22 cellular contexts compared by ENCODE assay signal in genomic region chr4:112747035-112747434, GRCh38.
A peak's percentile ranks its signal among the peaks of the same experiment; 100 is the strongest.
DNase-seq lines count a peak whose midpoint lies in the region; FAIRE-seq and TF ChIP-seq lines count a peak whose summit lies in the region.
"Had no signal": no experiment of that assay in that cellular context is flagged by ENCODE, and none has a peak within 500 bp of the region (broad histone marks: within the 10 kb centered on the region; RNA-seq: fewer than 3 reads in every experiment).

No MANE protein-coding gene starts in this region.

- H4K20me1 ChIP-seq in H1 (replicated peaks in 1 of 2; ENCODE audit: control insufficient read depth in 1 of 2, insufficient read depth in 2 of 2, low read length in 2 of 2): no peaks in the 10 kb centered on the region

- no peak for TF ChIP-seq EP300 in H1 (IDR thresholded peaks at IDR 0.05; ENCODE audit: borderline replicate concordance in 1 of 2, low read depth in 2 of 2, low read length in 2 of 2)

- peaks cover 3% of the 10 kb centered on the region for H3K79me1 ChIP-seq in H1 (ENCODE audit: low read depth, low read length)

- H2AK5ac ChIP-seq in H1 (ENCODE audit: low read depth, low read length): no peak overlapping the region

- H2BK5ac ChIP-seq in H1 (ENCODE audit: low read depth, low read length): peak overlapping the region; percentile 58; the same call in 1 of the 2 replicates

- H2BK12ac ChIP-seq in H1 (ENCODE audit: low read depth, low read length): no peak overlapping the region

- TF ChIP-seq POLR2A in H1 (IDR thresholded peaks at IDR 0.05; ENCODE audit: control extremely low read depth in 1 of 2, low read depth in 2 of 2, low read length in 2 of 2) (no peak), uterus (IDR thresholded peaks at IDR 0.05) (no peak)

- no peaks in the 10 kb centered on the region for H3K9me3 Mint-ChIP-seq in mesothelial cell of epicardium
- H3K9me3 Mint-ChIP-seq: CD8-positive, alpha-beta T cell had no signal

- no peaks in the 10 kb centered on the region for H3K23me2 ChIP-seq in H1 (ENCODE audit: low read depth, low read length)

- intact Hi-C loops in uterus (cut with DNase I; ENCODE audit: low total_unique reads): no loop called here

- TF ChIP-seq CTCF in H1 (IDR thresholded peaks at IDR 0.05; ENCODE audit: control extremely low read depth in 1 of 3, insufficient read depth in 1 of 3, low read depth in 1 of 3, low read length in 3 of 3): no peak
- TF ChIP-seq CTCF in mesothelial cell of epicardium (IDR thresholded peaks at IDR 0.05; ENCODE audit: unreplicated experiment): no peak
- TF ChIP-seq CTCF in uterus (IDR thresholded peaks at IDR 0.05): no peak

- no peak overlapping the region for H4K91ac ChIP-seq in H1 (replicated peaks; ENCODE audit: insufficient read length, low read length)

- peaks cover 16% of the 10 kb centered on the region for H3K4me1 Mint-ChIP-seq in mesothelial cell of epicardium

- H2BK20ac ChIP-seq in H1 (ENCODE audit: low read length): no peak overlapping the region

- DNase-seq in Daoy (ENCODE audit: low read depth): peak; percentile 30
- peak in 1 of 2 experiments; percentile 25 for DNase-seq in H1 (ENCODE audit: low read depth in 1 of 2, low spot score in 2 of 2)
- no peak for DNase-seq in mesothelial cell of epicardium (ENCODE audit: low spot score in 2 of 2, unreplicated experiment in 2 of 2)
- DNase-seq in stimulated activated CD4-positive, alpha-beta T cell treated with anti-CD3 and anti-CD28 coated beads, Interleukin-15, amount 100 ng/mL, for 24 hours: no peak
- no peak for DNase-seq in stimulated activated CD4-positive, alpha-beta T cell treated with anti-CD3 and anti-CD28 coated beads, Interleukin-4, amount 100 ng/mL, for 1 hour
- DNase-seq in activated T-cell treated with anti-CD3 and anti-CD28 coated beads for 4 hours: no peak
- no peak for DNase-seq in uterus
- DNase-seq: activated CD4-positive, alpha-beta T cell treated with anti-CD3 and anti-CD28 coated beads, Interleukin-2, amount 50 U/mL, for 1 hour; activated CD8-positive, alpha-beta memory T cell treated with anti-CD3 and anti-CD28 coated beads, Interleukin-2, amount 50 U/mL, for 48 hours; activated naive CD4-positive, alpha-beta T cell; CD8-positive, alpha-beta T cell; DMS79; Karpas-422; left cardiac atrium; mucosa of descending colon; NCI-H1092 treated with DMSO at 0.1 percent for 48 hours; retina; stimulated activated naive CD4-positive, alpha-beta T cell treated with Interleukin-2 at 50 U/mL for 16 hours had no signal

- H3K4me3 Mint-ChIP-seq in mesothelial cell of epicardium: no peak overlapping the region
- H3K4me3 Mint-ChIP-seq: CD8-positive, alpha-beta T cell had no signal

- no peak overlapping the region for H3K4ac ChIP-seq in H1 (replicated peaks; ENCODE audit: insufficient read length, low read depth, low read length)

- POLR2A ChIA-PET in H1 (lab: Charles Lee; ENCODE audit: partially characterized antibody): interaction anchor here (1.6 to 19.0 kb wide), 6 partner anchors 10 to 101 kb away, joined by 5 to 306 read pairs (median 15); no protein-coding TSS in a partner anchor

- peak overlapping the region; percentile 80 for H3K9ac ChIP-seq in HUES6 (ENCODE audit: low read length)
- no peak overlapping the region for H3K9ac ChIP-seq in H1 (replicated peaks in 1 of 4; ENCODE audit: extremely low read depth in 1 of 4, low read depth in 3 of 4, low read length in 3 of 4)

- WGBS in H1 (ENCODE audit: extremely low coverage in 1 of 2, insufficient coverage in 1 of 2, insufficient read length in 1 of 2, insufficient replicate concordance in 2 of 2, low coverage in 1 of 2, low lambda C conversion rate in 2 of 2, missing lambda C conversion rate in 1 of 2), 2 experiments: 0% methylated on average over 1 of the region's 1 CpG; no CpG with 5 or more reads in 1 of the 2 experiments

- no peak overlapping the region for H3K23ac ChIP-seq in H1 (ENCODE audit: insufficient read length)

- H3K9me3 ChIP-seq in HUES6 (ENCODE audit: control insufficient read depth, insufficient read depth, low read depth, low read length) (no peaks in the 10 kb centered on the region), H1 (ENCODE audit: insufficient read depth in 2 of 2, low read depth in 1 of 2, low read length in 1 of 2) (no peaks in the 10 kb centered on the region), uterus (no peaks in the 10 kb centered on the region)
- H3K9me3 ChIP-seq: ascending aorta, mucosa of descending colon, neutrophil, tibial nerve had no signal

- H3K4me3 ChIP-seq in HUES6 (ENCODE audit: low read depth, low read length) (peak overlapping the region; percentile 24; the same call in 1 of the 2 replicates), H1 (ENCODE audit: extremely low read depth in 1 of 4, insufficient read depth in 2 of 4, low read depth in 3 of 4, low read length in 4 of 4) (peak overlapping the region in 1 of 4 experiments; percentile 46; a peak in 1 of 8 replicates), uterus (no peak overlapping the region)
- H3K4me3 ChIP-seq: ascending aorta, mucosa of descending colon, tibial nerve had no signal

- H3K27ac ChIP-seq in HUES6 (ENCODE audit: low read depth, low read length) (peak overlapping the region; percentile 98), H1 (ENCODE audit: low read depth, low read length) (peak overlapping the region; percentile 42; the same call in 1 of the 2 replicates), uterus (no peak overlapping the region)
- H3K27ac ChIP-seq: ascending aorta, neutrophil, tibial nerve had no signal

- peak overlapping the region; percentile 8 to 34; a peak in 3 of 4 replicates for H3K4me2 ChIP-seq in H1 (ENCODE audit: insufficient read depth in 1 of 2, low read depth in 2 of 2, low read length in 2 of 2)

- no peak overlapping the region for H3K18ac ChIP-seq in H1 (ENCODE audit: extremely low read depth, low read length)

- H4K5ac ChIP-seq in H1 (ENCODE audit: insufficient read length, low read depth, low read length): peak overlapping the region; percentile 93

- H3K56ac ChIP-seq in H1 (replicated peaks; ENCODE audit: insufficient read length, low read depth, low read length): no peak overlapping the region

- no peak overlapping the region for H2BK15ac ChIP-seq in H1 (ENCODE audit: low read length)

- H3K27ac Mint-ChIP-seq in mesothelial cell of epicardium: peak overlapping the region; percentile 65
- H3K27ac Mint-ChIP-seq: CD8-positive, alpha-beta T cell had no signal

- FAIRE-seq in H1 (lab: Jason Lieb, UNC): peak; percentile 80

- no peak overlapping the region for H3K14ac ChIP-seq in H1 (ENCODE audit: insufficient read length)

- H3K27me3 Mint-ChIP-seq in mesothelial cell of epicardium (ENCODE audit: low read depth): no peaks in the 10 kb centered on the region

- H3K27me3 ChIP-seq in HUES6 (ENCODE audit: control insufficient read depth, insufficient read depth, low read length) (no peaks in the 10 kb centered on the region), H1 (replicated peaks in 1 of 4; ENCODE audit: control insufficient read depth in 3 of 4, extremely low read depth in 1 of 4, insufficient read depth in 3 of 4, low read length in 3 of 4) (no peaks in the 10 kb centered on the region), uterus (no peaks in the 10 kb centered on the region)
- H3K27me3 ChIP-seq: ascending aorta, tibial nerve had no signal

- H2AFZ ChIP-seq in H1 (ENCODE audit: low read length): no peak overlapping the region

- H3K4me1 ChIP-seq in HUES6 (ENCODE audit: control insufficient read depth, insufficient read depth, low read length): peaks cover 54% of the 10 kb centered on the region
- peaks cover 4 to 21% (median 12%) of the 10 kb centered on the region in 4 experiments; a peak in 6 of 7 replicates for H3K4me1 ChIP-seq in H1 (replicated peaks in 1 of 4; ENCODE audit: control insufficient read depth in 3 of 4, insufficient read depth in 4 of 4, low read length in 3 of 4)
- no peaks in the 10 kb centered on the region for H3K4me1 ChIP-seq in uterus
- H3K4me1 ChIP-seq: ascending aorta, tibial nerve had no signal

- no peak for TF ChIP-seq RAD21 in H1 (IDR thresholded peaks at IDR 0.05 in 1 of 2, conservative IDR thresholded peaks at IDR 0.05 in 1 of 2; ENCODE audit: low read depth in 2 of 2, low read length in 2 of 2)

- no peak overlapping the region for H4K8ac ChIP-seq in H1 (ENCODE audit: extremely low read depth, insufficient read depth, low read length)

- CTCF ChIA-PET in H1 (lab: Charles Lee; ENCODE audit: partially characterized antibody): interaction anchor here (0.7 to 10.7 kb wide), 3 partner anchors 16 to 112 kb away, joined by 3 to 100 read pairs (median 8); no protein-coding TSS in a partner anchor

- peaks cover 7% of the 10 kb centered on the region for H3K36me3 ChIP-seq in HUES6 (ENCODE audit: control insufficient read depth, insufficient read depth, low read length)
- H3K36me3 ChIP-seq in H1 (ENCODE audit: control insufficient read depth in 2 of 4, insufficient read depth in 4 of 4, low read length in 3 of 4): peaks cover 0 to 11% (median 0%) of the 10 kb centered on the region in 4 experiments; a peak in 1 of 8 replicates
- no peaks in the 10 kb centered on the region for H3K36me3 ChIP-seq in uterus
- H3K36me3 ChIP-seq: ascending aorta, neutrophil, tibial nerve had no signal

- no peaks in the 10 kb centered on the region for H3K36me3 Mint-ChIP-seq in mesothelial cell of epicardium
- H3K36me3 Mint-ChIP-seq: CD8-positive, alpha-beta T cell had no signal

- no peak overlapping the region for H2BK120ac ChIP-seq in H1 (replicated peaks; ENCODE audit: low read depth, low read length)

- H3K79me2 ChIP-seq in H1 (ENCODE audit: control insufficient read depth in 1 of 2, insufficient read depth in 2 of 2, low read length in 2 of 2): peaks cover 0 to 47% of the 10 kb centered on the region in 2 experiments; a peak in 2 of 4 replicates

TF ChIP-seq in H1, 55 proteins besides CTCF, POLR2A, EP300 and RAD21 (continues in another document):
- no peak for TF ChIP-seq TEAD4 (IDR thresholded peaks at IDR 0.05; ENCODE audit: low read depth, low read length)
- no peak for TF ChIP-seq SUZ12 (IDR thresholded peaks at IDR 0.05; ENCODE audit: low read length)
- no peak for TF ChIP-seq BCL11A (IDR thresholded peaks at IDR 0.05; ENCODE audit: low read depth in 2 of 2, low read length in 2 of 2)

Comparison
In these comparisons a context has a peak if more than half of its experiments do, and no peak if none do; other contexts are left out.
1. H3K27ac ChIP-seq: peak in HUES6 (single experiment) and H1 (single experiment); none in uterus (0 of 2).